ENCODE assay signal across 18 cellular contexts in the genomic region with DNA sequence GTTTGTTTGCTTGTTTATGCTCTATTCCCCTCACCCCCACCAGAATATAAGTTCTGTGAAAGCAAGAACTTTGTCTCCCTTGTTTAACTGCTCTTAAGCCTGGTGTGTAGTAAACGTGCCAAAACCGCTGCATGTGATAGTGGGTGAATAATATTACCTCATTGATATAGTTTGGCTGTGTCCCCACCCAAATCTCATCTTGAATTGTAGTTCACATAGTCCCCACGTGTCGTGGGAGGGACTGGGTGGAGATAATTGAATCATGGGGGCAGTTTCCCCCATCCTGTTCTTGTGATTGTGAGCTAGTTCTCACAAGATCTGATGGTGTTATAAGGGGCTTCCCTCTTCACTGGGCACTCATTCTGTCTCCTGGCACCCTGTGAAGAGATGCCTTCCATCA. TPM values are rescaled to one million over a fixed set of nuclear protein-coding genes. Genes with fewer than 3 reads are reported as not detected.
DNase-seq lines count a peak whose midpoint lies in the region; ATAC-seq and TF ChIP-seq lines count a peak whose summit lies in the region.
"Had no signal": no experiment of that assay in that cellular context is flagged by ENCODE, and none has a peak within 500 bp of the region (broad histone marks: within the 10 kb centered on the region; RNA-seq: fewer than 3 reads in every experiment).

No MANE protein-coding gene starts in this region.

- H3K27ac Mint-ChIP-seq in activated CD8-positive, alpha-beta T cell treated with anti-CD3 and anti-CD28 coated beads for 36 hours, result peak overlapping the region; percentile 69
- no peak overlapping the region for H3K27ac Mint-ChIP-seq in activated CD8-positive, alpha-beta T cell treated with anti-CD3 and anti-CD28 coated beads, Interleukin-2, amount 10 ng/mL, durations not matched to agents 7 days and 5 days
- H3K27ac Mint-ChIP-seq in activated T-helper 1 cell treated with anti-CD3 and anti-CD28 coated beads, Interleukin-12 subunit alpha, Interleukin-12 subunit beta, Interleukin-2, Interleukin-4 antibody, amounts not matched to agents 30 ng/mL and 10 ng/mL and 1 ng/mL, durations not matched to agents 14 hours and 24 hours and 36 hours, result peak overlapping the region; percentile 56
- H3K27ac Mint-ChIP-seq: B cell had no signal

- peaks cover 11% of the 10 kb centered on the region for H3K9me3 Mint-ChIP-seq in activated CD8-positive, alpha-beta T cell treated with anti-CD3 and anti-CD28 coated beads for 36 hours
- H3K9me3 Mint-ChIP-seq in activated CD8-positive, alpha-beta T cell treated with anti-CD3 and anti-CD28 coated beads, Interleukin-2, amount 10 ng/mL, durations not matched to agents 7 days and 5 days (ENCODE audit: insufficient read depth), result no peaks in the 10 kb centered on the region
- H3K9me3 Mint-ChIP-seq in activated T-helper 1 cell treated with anti-CD3 and anti-CD28 coated beads, Interleukin-12 subunit alpha, Interleukin-12 subunit beta, Interleukin-2, Interleukin-4 antibody, amounts not matched to agents 30 ng/mL and 10 ng/mL and 1 ng/mL, durations not matched to agents 14 hours and 24 hours and 36 hours, result peaks cover 4% of the 10 kb centered on the region

- peaks cover 0 to 3% of the 10 kb centered on the region in 2 experiments; a peak in 1 of 3 replicates for H3K36me3 ChIP-seq in HEK293 (ENCODE audit: control insufficient read depth in 2 of 2, insufficient read depth in 1 of 2, low read length in 2 of 2)
- H3K36me3 ChIP-seq: Peyer's patch had no signal

- H3K36me3 Mint-ChIP-seq in activated CD8-positive, alpha-beta T cell treated with anti-CD3 and anti-CD28 coated beads for 36 hours (ENCODE audit: low read depth), result peaks cover 62% of the 10 kb centered on the region
- H3K36me3 Mint-ChIP-seq in activated CD8-positive, alpha-beta T cell treated with anti-CD3 and anti-CD28 coated beads, Interleukin-2, amount 10 ng/mL, durations not matched to agents 7 days and 5 days (ENCODE audit: low read depth), result peaks cover 38% of the 10 kb centered on the region
- H3K36me3 Mint-ChIP-seq in activated T-helper 1 cell treated with anti-CD3 and anti-CD28 coated beads, Interleukin-12 subunit alpha, Interleukin-12 subunit beta, Interleukin-2, Interleukin-4 antibody, amounts not matched to agents 30 ng/mL and 10 ng/mL and 1 ng/mL, durations not matched to agents 14 hours and 24 hours and 36 hours (ENCODE audit: low read depth), result peaks cover 62% of the 10 kb centered on the region

- H3K27me3 ChIP-seq in dorsolateral prefrontal cortex, result no peaks in the 10 kb centered on the region
- H3K27me3 ChIP-seq: Peyer's patch had no signal

- intact Hi-C loops in activated CD8-positive, alpha-beta T cell treated with anti-CD3 and anti-CD28 coated beads for 36 hours (cut with micrococcal nuclease), result no loop called here
- intact Hi-C loops in activated T-helper 1 cell treated with anti-CD3 and anti-CD28 coated beads, Interleukin-12 subunit alpha, Interleukin-12 subunit beta, Interleukin-2, Interleukin-4 antibody, amounts not matched to agents 30 ng/mL and 10 ng/mL and 1 ng/mL, durations not matched to agents 14 hours and 24 hours and 36 hours (cut with micrococcal nuclease), result no loop called here
- intact Hi-C loops in dorsolateral prefrontal cortex (cut with DNase I), result no loop called here

- no peak overlapping the region for H3K4me3 Mint-ChIP-seq in activated CD8-positive, alpha-beta T cell treated with anti-CD3 and anti-CD28 coated beads for 36 hours
- H3K4me3 Mint-ChIP-seq in activated CD8-positive, alpha-beta T cell treated with anti-CD3 and anti-CD28 coated beads, Interleukin-2, amount 10 ng/mL, durations not matched to agents 7 days and 5 days, result no peak overlapping the region
- peak overlapping the region; percentile 25 for H3K4me3 Mint-ChIP-seq in activated T-helper 1 cell treated with anti-CD3 and anti-CD28 coated beads, Interleukin-12 subunit alpha, Interleukin-12 subunit beta, Interleukin-2, Interleukin-4 antibody, amounts not matched to agents 30 ng/mL and 10 ng/mL and 1 ng/mL, durations not matched to agents 14 hours and 24 hours and 36 hours
- H3K4me3 Mint-ChIP-seq: B cell, CD14-positive monocyte had no signal

- H3K4me3 ChIP-seq in HEK293 (ENCODE audit: low read depth, low read length), result no peak overlapping the region
- H3K4me3 ChIP-seq in dorsolateral prefrontal cortex, result no peak overlapping the region
- H3K4me3 ChIP-seq: Peyer's patch had no signal

- no peak for ATAC-seq in activated CD8-positive, alpha-beta T cell treated with anti-CD3 and anti-CD28 coated beads for 36 hours
- ATAC-seq in activated CD8-positive, alpha-beta T cell treated with anti-CD3 and anti-CD28 coated beads, Interleukin-2, amount 10 ng/mL, durations not matched to agents 7 days and 5 days, result no peak
- no peak for ATAC-seq in GM21381 (IDR thresholded peaks at IDR 0.05; ENCODE audit: unreplicated experiment)

- CTCF ChIA-PET in activated CD8-positive, alpha-beta T cell treated with anti-CD3 and anti-CD28 coated beads for 36 hours (lab: Charles Lee), result interaction anchor here (1.5 kb wide), 1 partner anchor 49 kb away, joined by 3 read pairs; no protein-coding TSS in a partner anchor
- CTCF ChIA-PET in activated CD8-positive, alpha-beta T cell treated with anti-CD3 and anti-CD28 coated beads, Interleukin-2, amount 10 ng/mL, durations not matched to agents 7 days and 5 days (lab: Charles Lee), result interaction anchor here (1.2 kb wide), 1 partner anchor 8 kb away, joined by 3 read pairs; no protein-coding TSS in a partner anchor
- CTCF ChIA-PET in HEK293 (lab: Yijun Ruan, JAX), result interaction anchor here (0.6 kb wide), 1 partner anchor 13 kb away, joined by 3 read pairs; no protein-coding TSS in a partner anchor

- H3K4me1 Mint-ChIP-seq in activated CD8-positive, alpha-beta T cell treated with anti-CD3 and anti-CD28 coated beads for 36 hours (ENCODE audit: low read depth), result peaks cover 76% of the 10 kb centered on the region
- peaks cover 21% of the 10 kb centered on the region for H3K4me1 Mint-ChIP-seq in activated CD8-positive, alpha-beta T cell treated with anti-CD3 and anti-CD28 coated beads, Interleukin-2, amount 10 ng/mL, durations not matched to agents 7 days and 5 days (ENCODE audit: low read depth)
- peaks cover 74% of the 10 kb centered on the region for H3K4me1 Mint-ChIP-seq in activated T-helper 1 cell treated with anti-CD3 and anti-CD28 coated beads, Interleukin-12 subunit alpha, Interleukin-12 subunit beta, Interleukin-2, Interleukin-4 antibody, amounts not matched to agents 30 ng/mL and 10 ng/mL and 1 ng/mL, durations not matched to agents 14 hours and 24 hours and 36 hours (ENCODE audit: low read depth)

- no peak overlapping the region for H3K27ac ChIP-seq in HEK293 (ENCODE audit: extremely low read depth, low read depth, low read length)
- H3K27ac ChIP-seq in dorsolateral prefrontal cortex, result peak overlapping the region in 30 of 59 donors; percentile 9 to 84 (median 64)
- H3K27ac ChIP-seq: Peyer's patch had no signal

- H3K9me3 ChIP-seq in HEK293 (ENCODE audit: control insufficient read depth, insufficient read depth, low read depth, low read length), result no peaks in the 10 kb centered on the region
- H3K9me3 ChIP-seq: Peyer's patch had no signal

- no peak for TF ChIP-seq CTCF in activated CD8-positive, alpha-beta T cell treated with anti-CD3 and anti-CD28 coated beads for 36 hours (IDR thresholded peaks at IDR 0.05)
- no peak for TF ChIP-seq CTCF in HEK293 (tag by site-specific recombination; IDR thresholded peaks at IDR 0.05)
- no peak for TF ChIP-seq CTCF in dorsolateral prefrontal cortex (IDR thresholded peaks at IDR 0.05 in 54 of 56, conservative IDR thresholded peaks at IDR 0.05 in 2 of 56; ENCODE audit: low read depth in 1 of 56, partially characterized antibody in 56 of 56)

- no peaks in the 10 kb centered on the region for H3K4me1 ChIP-seq in HEK293 (ENCODE audit: control insufficient read depth, insufficient read depth, low read length)
- H3K4me1 ChIP-seq: Peyer's patch had no signal

- peak; percentile 38 for DNase-seq in activated CD8-positive, alpha-beta T cell treated with anti-CD3 and anti-CD28 coated beads for 36 hours
- DNase-seq in activated CD8-positive, alpha-beta T cell treated with anti-CD3 and anti-CD28 coated beads, Interleukin-2, amount 10 ng/mL, durations not matched to agents 7 days and 5 days, result no peak
- no peak for DNase-seq in activated T-helper 1 cell treated with anti-CD3 and anti-CD28 coated beads, Interleukin-12 subunit alpha, Interleukin-12 subunit beta, Interleukin-2, Interleukin-4 antibody, amounts not matched to agents 30 ng/mL and 10 ng/mL and 1 ng/mL, durations not matched to agents 14 hours and 24 hours and 36 hours (ENCODE audit: low spot score)
- DNase-seq in dorsolateral prefrontal cortex (no peak), MV-4-11 (lab: John Stamatoyannopoulos, UW) (no peak)
- DNase-seq: GOT3, HCEC 1CT, KG1, NCI-H1105, NCI-H146, NCI-H2029 treated with DMSO at 0.1 percent for 48 hours, NCI-H226, NCI-H524 treated with DMSO at 0.1 percent for 48 hours, Peyer's patch had no signal

- POLR2A ChIA-PET in activated CD8-positive, alpha-beta T cell treated with anti-CD3 and anti-CD28 coated beads for 36 hours (lab: Charles Lee), result no interaction called here
- POLR2A ChIA-PET in activated CD8-positive, alpha-beta T cell treated with anti-CD3 and anti-CD28 coated beads, Interleukin-2, amount 10 ng/mL, durations not matched to agents 7 days and 5 days (lab: Charles Lee), result no interaction called here
- POLR2A ChIA-PET in HEK293 (lab: Yijun Ruan, JAX), result no interaction called here

- H3K27me3 Mint-ChIP-seq in activated CD8-positive, alpha-beta T cell treated with anti-CD3 and anti-CD28 coated beads for 36 hours, result no peaks in the 10 kb centered on the region
- no peaks in the 10 kb centered on the region for H3K27me3 Mint-ChIP-seq in activated CD8-positive, alpha-beta T cell treated with anti-CD3 and anti-CD28 coated beads, Interleukin-2, amount 10 ng/mL, durations not matched to agents 7 days and 5 days (ENCODE audit: low read depth)
- H3K27me3 Mint-ChIP-seq in activated T-helper 1 cell treated with anti-CD3 and anti-CD28 coated beads, Interleukin-12 subunit alpha, Interleukin-12 subunit beta, Interleukin-2, Interleukin-4 antibody, amounts not matched to agents 30 ng/mL and 10 ng/mL and 1 ng/mL, durations not matched to agents 14 hours and 24 hours and 36 hours (ENCODE audit: insufficient read depth), result no peaks in the 10 kb centered on the region
- H3K27me3 Mint-ChIP-seq: B cell had no signal

TF ChIP-seq in HEK293, 187 proteins besides CTCF, POLR2A, EP300 and RAD21 (continues in another document):
- TF ChIP-seq MZF1 (tag by site-specific recombination; IDR thresholded peaks at IDR 0.05; ENCODE audit: borderline replicate concordance), result peak; percentile 74; the same call in 1 of the 2 replicates

RNA-seq across cellular contexts. Expression of gene LRRC8B, which starts 7.6 kb away (rescaled TPM):
- total RNA-seq in activated CD8-positive, alpha-beta T cell treated with anti-CD3 and anti-CD28 coated beads for 36 hours, result 10 to 100 TPM; 24.9 to 31.7 TPM
- total RNA-seq in activated CD8-positive, alpha-beta T cell treated with anti-CD3 and anti-CD28 coated beads, Interleukin-2, amount 10 ng/mL, durations not matched to agents 7 days and 5 days, result 10 to 100 TPM; 11.8 to 13.0 TPM
- 62.3 and 69.9 TPM in 2 replicates for total RNA-seq in activated T-helper 1 cell treated with anti-CD3 and anti-CD28 coated beads, Interleukin-12 subunit alpha, Interleukin-12 subunit beta, Interleukin-2, Interleukin-4 antibody, amounts not matched to agents 30 ng/mL and 10 ng/mL and 1 ng/mL, durations not matched to agents 14 hours and 24 hours and 36 hours
- 100 to 1,000 TPM in 21 of 120 experiments, 10 to 100 TPM in 99; 38.4 to 137 (median 85.9) TPM for total RNA-seq in dorsolateral prefrontal cortex
